Comparison of ENCODE assay signal across 31 cellular contexts in the genomic region with DNA sequence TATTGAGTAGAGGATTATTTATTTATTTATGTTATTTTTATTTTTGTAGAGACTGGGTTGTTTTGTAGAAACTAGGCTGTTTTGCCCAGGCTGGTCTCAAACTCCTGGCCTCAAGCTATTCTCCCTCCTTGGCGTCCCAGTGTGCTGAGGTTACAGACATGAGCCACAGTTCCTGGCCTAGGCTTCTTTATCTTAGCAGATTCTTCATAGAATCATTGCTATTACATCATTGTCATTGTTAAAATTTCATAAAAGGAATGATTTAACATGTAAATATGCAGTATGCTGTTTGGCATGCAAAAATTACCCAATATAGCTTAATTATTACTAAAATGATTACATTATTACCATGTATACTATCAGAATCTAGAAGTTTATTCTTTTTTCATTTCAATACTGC. TPM values are rescaled to one million over a fixed set of nuclear protein-coding genes. Genes with fewer than 3 reads are reported as not detected.
"Had no signal": no experiment of that assay in that cellular context is flagged by ENCODE, and none has a peak within 500 bp of the region (broad histone marks: within the 10 kb centered on the region; RNA-seq: fewer than 3 reads in every experiment).

No MANE protein-coding gene starts in this region.

- H3K36me3 ChIP-seq: adrenal gland, ascending aorta, cardiac muscle cell, WERI-Rb-1 had no signal

- H3K27me3 ChIP-seq: adrenal gland, ascending aorta, cardiac muscle cell had no signal

- H3K9me3 ChIP-seq: adrenal gland, ascending aorta had no signal

- H3K4me3 ChIP-seq: adrenal gland, ascending aorta, cardiac muscle cell had no signal

- H3K27ac ChIP-seq: adrenal gland, ascending aorta, cardiac muscle cell, WERI-Rb-1 had no signal

- H3K4me1 ChIP-seq: adrenal gland, ascending aorta had no signal

- DNase-seq: activated CD4-positive, alpha-beta memory T cell treated with anti-CD3 and anti-CD28 coated beads, Interleukin-2, amount 10 ng/mL, durations not matched to agents 7 days and 5 days; activated CD4-positive, alpha-beta T cell treated with anti-CD3 and anti-CD28 coated beads for 1 hour; activated CD4-positive, alpha-beta T cell treated with anti-CD3 and anti-CD28 coated beads for 36 hours; activated CD4-positive, alpha-beta T cell treated with anti-CD3 and anti-CD28 coated beads for 48 hours; activated CD4-positive, alpha-beta T cell treated with anti-CD3 and anti-CD28 coated beads, Interleukin-2, amount 10 ng/mL, durations not matched to agents 7 days and 5 days; activated CD4-positive, alpha-beta T cell treated with anti-CD3 and anti-CD28 coated beads, Interleukin-2, amount 50 U/mL, for 48 hours; activated CD4-positive, CD25-positive, alpha-beta regulatory T cell; activated CD8-positive, alpha-beta memory T cell treated with anti-CD3 and anti-CD28 coated beads for 24 hours; activated CD8-positive, alpha-beta memory T cell treated with anti-CD3 and anti-CD28 coated beads, Interleukin-2, amount 10 ng/mL, durations not matched to agents 7 days and 5 days; activated CD8-positive, alpha-beta memory T cell treated with anti-CD3 and anti-CD28 coated beads, Interleukin-2, amount 50 U/mL, for 48 hours; activated CD8-positive, alpha-beta T cell treated with anti-CD3 and anti-CD28 coated beads, Interleukin-2, amount 10 ng/mL, durations not matched to agents 7 days and 5 days; activated effector memory CD4-positive, alpha-beta T cell treated with Interleukin-2 at 50 U/mL for 16 hours; activated gamma-delta T cell; activated naive CD4-positive, alpha-beta T cell treated with anti-CD3 and anti-CD28 coated beads, Interleukin-2, amount 10 ng/mL, durations not matched to agents 7 days and 5 days; activated naive CD4-positive, alpha-beta T cell treated with Interleukin-2 at 50 U/mL for 16 hours; activated T-cell treated with anti-CD3 and anti-CD28 coated beads, Interleukin-2, amount 50 U/mL, for 24 hours; activated T-cell treated with anti-CD3 and anti-CD28 coated beads, Interleukin-2, amount 50 U/mL, for 48 hours; adrenal gland; amygdala; anterior cingulate cortex; caudate nucleus; cerebellar nuclear complex; T-helper 1 cell; T-helper 2 cell; T-helper 9 cell; WERI-Rb-1 had no signal

- ATAC-seq: activated CD4-positive, alpha-beta T cell treated with anti-CD3 and anti-CD28 coated beads for 36 hours; activated CD4-positive, CD25-positive, alpha-beta regulatory T cell treated with anti-CD3 and anti-CD28 coated beads, Interleukin-2, amount 50 U/mL, for 24 hours; activated CD8-positive, alpha-beta memory T cell treated with anti-CD3 and anti-CD28 coated beads, Interleukin-2, amount 10 ng/mL, durations not matched to agents 7 days and 5 days; activated CD8-positive, alpha-beta T cell treated with anti-CD3 and anti-CD28 coated beads, Interleukin-2, amount 10 ng/mL, durations not matched to agents 7 days and 5 days; WTC11 had no signal

RNA-seq across cellular contexts. Expression of gene SULT1E1, which starts 24.2 kb away (rescaled TPM):
- total RNA-seq: activated CD4-positive, alpha-beta memory T cell treated with anti-CD3 and anti-CD28 coated beads, Interleukin-2, amount 10 ng/mL, durations not matched to agents 7 days and 5 days; activated CD4-positive, alpha-beta T cell treated with anti-CD3 and anti-CD28 coated beads for 36 hours; activated CD4-positive, alpha-beta T cell treated with anti-CD3 and anti-CD28 coated beads, Interleukin-2, amount 10 ng/mL, durations not matched to agents 7 days and 5 days; activated CD8-positive, alpha-beta memory T cell treated with anti-CD3 and anti-CD28 coated beads, Interleukin-2, amount 10 ng/mL, durations not matched to agents 7 days and 5 days; activated CD8-positive, alpha-beta T cell treated with anti-CD3 and anti-CD28 coated beads, Interleukin-2, amount 10 ng/mL, durations not matched to agents 7 days and 5 days; activated T-helper 2 cell treated with anti-CD3 and anti-CD28 coated beads, Interferon-gamma antibody, Interleukin-2, Interleukin-4, amounts not matched to agents 10 μg/mL and 5 μg/mL and 100 μg/mL, durations not matched to agents 14 hours and 24 hours and 36 hours; ascending aorta; cardiac muscle cell; WTC11 had no signal
